Comparison of ENCODE assay signal across 8 cellular contexts in the genomic region with DNA sequence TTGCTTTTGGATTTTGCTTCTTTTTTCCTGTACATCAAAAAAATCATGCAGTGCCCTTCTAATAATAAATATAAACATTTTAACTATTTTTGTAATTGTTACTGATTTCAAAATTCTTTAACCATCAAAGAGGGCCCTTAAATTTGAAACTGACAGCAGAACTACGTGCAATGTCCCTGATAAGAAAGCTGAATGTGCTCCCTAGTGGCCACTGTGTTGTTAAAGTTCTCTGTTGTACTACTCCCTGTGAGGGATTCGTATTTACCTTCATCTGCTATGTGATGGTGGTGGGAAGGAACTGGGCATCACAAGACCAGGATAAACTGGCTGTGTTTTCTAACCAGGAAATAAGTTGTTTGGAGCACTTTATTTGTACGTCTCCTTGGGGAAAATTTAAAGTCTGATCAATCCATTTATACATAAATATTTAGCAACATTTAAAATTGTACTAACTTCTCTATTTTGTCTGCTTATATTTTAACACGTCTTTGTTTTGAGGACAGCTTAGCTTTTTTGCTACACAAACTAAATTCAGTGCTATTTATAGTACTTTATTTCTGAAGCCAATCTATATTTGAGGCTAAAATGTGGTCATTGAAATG.
DNase-seq lines count a peak whose midpoint lies in the region; ATAC-seq and TF ChIP-seq lines count a peak whose summit lies in the region.

No MANE protein-coding gene starts in this region.

- no peak overlapping the region for H3K27ac ChIP-seq in SK-N-MC
- no peak overlapping the region for H3K27ac ChIP-seq in vagina

- H3K4me3 ChIP-seq in LNCaP clone FGC (ENCODE audit: low read depth, low read length) (no peak overlapping the region), SK-N-MC (no peak overlapping the region), vagina (no peak overlapping the region)

- peak; percentile 74 for TF ChIP-seq CTCF in LNCaP clone FGC (IDR thresholded peaks at IDR 0.05; ENCODE audit: control insufficient read depth, extremely low read depth, insufficient read depth)
- TF ChIP-seq CTCF in vagina (IDR thresholded peaks at IDR 0.05) = peak in 2 of 3 experiments; percentile 24 to 49
- TF ChIP-seq CTCF in CD14-positive monocyte (IDR thresholded peaks at IDR 0.05) = no peak

- TF ChIP-seq POLR2A in vagina (IDR thresholded peaks at IDR 0.05) = no peak

- H3K36me3 ChIP-seq in SK-N-MC (ENCODE audit: insufficient read depth, low read length) = no peaks in the 10 kb centered on the region
- no peaks in the 10 kb centered on the region for H3K36me3 ChIP-seq in vagina

- no peak overlapping the region for H3K4me3 Mint-ChIP-seq in CD14-positive monocyte

- H3K36me3 Mint-ChIP-seq in CD14-positive monocyte = no peaks in the 10 kb centered on the region

- H3K9me3 ChIP-seq in SK-N-MC (ENCODE audit: low read depth, low read length) (peaks cover 7% of the 10 kb centered on the region; the same call in 1 of the 2 replicates), vagina (no peaks in the 10 kb centered on the region)

- peaks cover 0 to 3% (median 0%) of the 10 kb centered on the region in 7 donors for H3K9me3 Mint-ChIP-seq in CD14-positive monocyte

- intact Hi-C loops in vagina (cut with DNase I) (no loop called here), CD14-positive monocyte (cut with micrococcal nuclease) (no loop called here)

- DNase-seq in D341Med (ENCODE audit: low spot score) = peak; percentile 53
- DNase-seq in LNCaP clone FGC (ENCODE audit: low read depth) = peak; percentile 47
- peak; percentile 69 for DNase-seq in SK-N-MC (ENCODE audit: low read depth, low spot score)
- DNase-seq in foreskin melanocyte = peak; percentile 44
- DNase-seq in vagina (ENCODE audit: extremely low spot score in 2 of 2) = no peak
- DNase-seq in CD14-positive monocyte (ENCODE audit: low spot score) = no peak
- no peak for DNase-seq in activated CD4-positive, alpha-beta T cell treated with anti-CD3 and anti-CD28 coated beads for 48 hours

- H3K27me3 ChIP-seq in vagina = no peaks in the 10 kb centered on the region

- no peaks in the 10 kb centered on the region for H3K4me1 Mint-ChIP-seq in CD14-positive monocyte

- no peak overlapping the region for H3K9ac ChIP-seq in SK-N-MC (ENCODE audit: insufficient read length)

- H3K27me3 Mint-ChIP-seq in CD14-positive monocyte (ENCODE audit: low read depth in 3 of 3) = peaks cover 0 to 4% (median 3%) of the 10 kb centered on the region in 3 donors

- no peaks in the 10 kb centered on the region for H3K4me1 ChIP-seq in vagina

- ATAC-seq in HG03196 (IDR thresholded peaks at IDR 0.05; ENCODE audit: unreplicated experiment) = no peak

- no peak overlapping the region for H3K27ac Mint-ChIP-seq in CD14-positive monocyte

Comparison
In these comparisons a context has a peak if more than half of its experiments do, and no peak if none do; other contexts are left out.
1. DNase-seq: peak in D341Med (single experiment), LNCaP clone FGC (single experiment), SK-N-MC (single experiment) and foreskin melanocyte (single experiment); none in vagina (0 of 2), CD14-positive monocyte (single experiment) and activated CD4-positive, alpha-beta T cell treated with anti-CD3 and anti-CD28 coated beads for 48 hours (single experiment).